10 cellular contexts compared by ENCODE assay signal in genomic region chr12:66170606-66171005, GRCh38. TPM values are rescaled to one million over a fixed set of nuclear protein-coding genes. Genes with fewer than 3 reads are reported as not detected.
DNase-seq lines count a peak whose midpoint lies in the region; FAIRE-seq and TF ChIP-seq lines count a peak whose summit lies in the region.
"Had no signal": no experiment of that assay in that cellular context is flagged by ENCODE, and none has a peak within 500 bp of the region (broad histone marks: within the 10 kb centered on the region; RNA-seq: fewer than 3 reads in every experiment).

No MANE protein-coding gene starts in this region.

- H3K36me3 Mint-ChIP-seq in activated T-cell treated with anti-CD3 and anti-CD28 coated beads, Interleukin-2, amount 50 U/mL, for 24 hours (ENCODE audit: low read depth), result peaks cover 43% of the 10 kb centered on the region
- peaks cover 39% of the 10 kb centered on the region for H3K36me3 Mint-ChIP-seq in activated CD4-positive, alpha-beta memory T cell treated with anti-CD3 and anti-CD28 coated beads, Interleukin-2, amount 10 ng/mL, durations not matched to agents 7 days and 5 days (ENCODE audit: low read depth)

- H3K36me3 ChIP-seq in keratinocyte (ENCODE audit: control insufficient read depth in 2 of 2, extremely low read depth in 1 of 2, insufficient read depth in 2 of 2, low read length in 2 of 2), result no peaks in the 10 kb centered on the region
- H3K36me3 ChIP-seq in testis (ENCODE audit: low read depth, missing control alignments), result no peaks in the 10 kb centered on the region

- H3K27me3 ChIP-seq in keratinocyte (ENCODE audit: control insufficient read depth, extremely low read depth, insufficient read depth, low read length), result no peaks in the 10 kb centered on the region
- no peaks in the 10 kb centered on the region for H3K27me3 ChIP-seq in testis

- no peak overlapping the region for H3K27ac ChIP-seq in keratinocyte (ENCODE audit: control insufficient read depth, insufficient read depth, low read length)
- peak overlapping the region in 1 of 2 donors; percentile 100 for H3K27ac ChIP-seq in testis

- intact Hi-C loops in testis (cut with DNase I; ENCODE audit: low total_unique reads), result no loop called here

- H3K9me1 ChIP-seq in keratinocyte (ENCODE audit: control insufficient read depth, extremely low read depth, insufficient read depth, low read length), result no peaks in the 10 kb centered on the region

- H4K20me1 ChIP-seq in keratinocyte (ENCODE audit: control insufficient read depth, extremely low read depth, insufficient read depth, low read length), result no peaks in the 10 kb centered on the region

- H3K4me1 Mint-ChIP-seq in activated T-cell treated with anti-CD3 and anti-CD28 coated beads, Interleukin-2, amount 50 U/mL, for 24 hours (ENCODE audit: low read depth), result peaks cover 43% of the 10 kb centered on the region
- peaks cover 40% of the 10 kb centered on the region for H3K4me1 Mint-ChIP-seq in activated CD4-positive, alpha-beta memory T cell treated with anti-CD3 and anti-CD28 coated beads, Interleukin-2, amount 10 ng/mL, durations not matched to agents 7 days and 5 days

- H2AFZ ChIP-seq in keratinocyte (ENCODE audit: control insufficient read depth, low read length), result no peak overlapping the region

- dilution Hi-C loops in keratinocyte (cut with MboI; ENCODE audit: extremely low pct_ligation_motif_present, low sequenced_read_pairs), result no loop called here

- H3K9me3 ChIP-seq in keratinocyte (ENCODE audit: control insufficient read depth, low read depth, low read length) (no peaks in the 10 kb centered on the region), testis (no peaks in the 10 kb centered on the region)

- H3K4me2 ChIP-seq in keratinocyte (ENCODE audit: control insufficient read depth, extremely low read depth, insufficient read depth, low read depth, low read length), result peak overlapping the region; percentile 53

- POLR2A ChIA-PET in activated CD4-positive, alpha-beta memory T cell treated with anti-CD3 and anti-CD28 coated beads, Interleukin-2, amount 10 ng/mL, durations not matched to agents 7 days and 5 days (lab: Charles Lee), result interaction anchor here (0.8 to 2.8 kb wide), 2 partner anchors 8 to 39 kb away, joined by 3 to 86 read pairs; partner anchors contain the start of gene LLPH

- FAIRE-seq in keratinocyte (lab: Jason Lieb, UNC), result no peak
- FAIRE-seq: endometrium, HTR-8/SVneo had no signal

- 53 to 71% methylated on average over 3 of the region's 3 CpGs for WGBS in testis, 2 donors

- no peak for TF ChIP-seq POLR2A in testis (IDR thresholded peaks at IDR 0.05)

- H3K4me3 Mint-ChIP-seq in activated T-cell treated with anti-CD3 and anti-CD28 coated beads, Interleukin-2, amount 50 U/mL, for 24 hours, result peak overlapping the region; percentile 95
- H3K4me3 Mint-ChIP-seq in activated CD4-positive, alpha-beta memory T cell treated with anti-CD3 and anti-CD28 coated beads, Interleukin-2, amount 10 ng/mL, durations not matched to agents 7 days and 5 days, result peak overlapping the region; percentile 89

- H3K9ac ChIP-seq in keratinocyte (ENCODE audit: control insufficient read depth, extremely low read depth, insufficient read depth, low read length), result no peak overlapping the region

- DNase-seq in activated T-cell treated with anti-CD3 and anti-CD28 coated beads, Interleukin-2, amount 50 U/mL, for 24 hours, result no peak
- no peak for DNase-seq in activated T-cell treated with anti-CD3 and anti-CD28 coated beads, Interleukin-2, amount 50 U/mL, for 1 hour
- DNase-seq in activated CD4-positive, alpha-beta memory T cell treated with anti-CD3 and anti-CD28 coated beads, Interleukin-2, amount 10 ng/mL, durations not matched to agents 7 days and 5 days, result no peak
- no peak for DNase-seq in keratinocyte (ENCODE audit: low read depth, low spot score)
- DNase-seq in testis, result no peak
- no peak for DNase-seq in NCI-H748 (lab: John Stamatoyannopoulos, UW; ENCODE audit: unreplicated experiment)
- DNase-seq in NCI-H1092 treated with DMSO at 0.1 percent for 48 hours (lab: John Stamatoyannopoulos, UW), result no peak
- DNase-seq in inferior parietal cortex (ENCODE audit: extremely low spot score), result no peak

- H3K9me3 Mint-ChIP-seq in activated T-cell treated with anti-CD3 and anti-CD28 coated beads, Interleukin-2, amount 50 U/mL, for 24 hours, result peaks cover 6% of the 10 kb centered on the region
- H3K9me3 Mint-ChIP-seq in activated CD4-positive, alpha-beta memory T cell treated with anti-CD3 and anti-CD28 coated beads, Interleukin-2, amount 10 ng/mL, durations not matched to agents 7 days and 5 days, result peaks cover 8% of the 10 kb centered on the region

- peak overlapping the region; percentile 99 for H3K27ac Mint-ChIP-seq in activated T-cell treated with anti-CD3 and anti-CD28 coated beads, Interleukin-2, amount 50 U/mL, for 24 hours
- H3K27ac Mint-ChIP-seq in activated CD4-positive, alpha-beta memory T cell treated with anti-CD3 and anti-CD28 coated beads, Interleukin-2, amount 10 ng/mL, durations not matched to agents 7 days and 5 days, result peak overlapping the region; percentile 99

- H3K4me3 ChIP-seq in keratinocyte (ENCODE audit: control insufficient read depth in 2 of 3, extremely low read depth in 1 of 3, insufficient read depth in 2 of 3, low read depth in 1 of 3, low read length in 3 of 3) (no peak overlapping the region), testis (peak overlapping the region; percentile 86 to 94)

- H3K79me2 ChIP-seq in keratinocyte (ENCODE audit: control insufficient read depth, insufficient read depth, low read length), result peaks cover 32% of the 10 kb centered on the region

- TF ChIP-seq CTCF in keratinocyte (optimal IDR thresholded peaks at IDR 0.05 in 1 of 3, IDR thresholded peaks at IDR 0.05 in 1 of 3, conservative IDR thresholded peaks at IDR 0.05 in 1 of 3; ENCODE audit: extremely low read depth in 1 of 3, insufficient read depth in 2 of 3, low read length in 3 of 3) (no peak), testis (IDR thresholded peaks at IDR 0.05) (no peak)

- peaks cover 4% of the 10 kb centered on the region for H3K4me1 ChIP-seq in keratinocyte (ENCODE audit: control insufficient read depth, extremely low read depth, insufficient read depth, low read length)
- no peaks in the 10 kb centered on the region for H3K4me1 ChIP-seq in testis

- CTCF ChIA-PET in activated CD4-positive, alpha-beta memory T cell treated with anti-CD3 and anti-CD28 coated beads, Interleukin-2, amount 10 ng/mL, durations not matched to agents 7 days and 5 days (lab: Charles Lee), result interaction anchor here (0.7 to 2.7 kb wide), 5 partner anchors 19 to 62 kb away, joined by 3 to 18 read pairs (median 4); partner anchors contain the start of gene LLPH

- H3K27me3 Mint-ChIP-seq in activated T-cell treated with anti-CD3 and anti-CD28 coated beads, Interleukin-2, amount 50 U/mL, for 24 hours, result peaks cover 4% of the 10 kb centered on the region
- H3K27me3 Mint-ChIP-seq in activated CD4-positive, alpha-beta memory T cell treated with anti-CD3 and anti-CD28 coated beads, Interleukin-2, amount 10 ng/mL, durations not matched to agents 7 days and 5 days, result peaks cover 2% of the 10 kb centered on the region

RNA-seq across cellular contexts. Expression of gene TMBIM4, which starts 0.8 kb away (rescaled TPM):
- 10 to 100 TPM; 80.5 to 82.8 TPM for total RNA-seq in activated CD4-positive, alpha-beta memory T cell treated with anti-CD3 and anti-CD28 coated beads, Interleukin-2, amount 10 ng/mL, durations not matched to agents 7 days and 5 days
- polyA plus RNA-seq in keratinocyte (77.2 to 111 TPM (median 106 TPM) in 3 replicates), testis (ENCODE audit: insufficient read depth, low read depth, low replicate concordance) (462 TPM)
- polyA plus RNA-seq in keratinocyte (2011; ENCODE audit: low read depth), result 12.3 TPM
- 58.9 and 74.6 TPM in 2 replicates for polyA plus RNA-seq in keratinocyte (2011; cell fraction: cytosol; rRNA removed)
- 59.6 and 95.5 TPM in 2 replicates for polyA plus RNA-seq in keratinocyte (2011; cell fraction: nucleus; rRNA removed)
- polyA plus RNA-seq in keratinocyte (2012; ENCODE audit: low replicate concordance), result 47.5 and 70.1 TPM in 2 replicates
- polyA minus RNA-seq in keratinocyte, result 19.3 to 40.9 TPM (median 30.2 TPM) in 3 replicates
- 108 TPM for polyA minus RNA-seq in keratinocyte (2011; cell fraction: cytosol; rRNA and poly(A)+ RNA removed)
- 11.3 and 24.4 TPM in 2 replicates for polyA minus RNA-seq in keratinocyte (2011; cell fraction: nucleus; rRNA and poly(A)+ RNA removed)
- total RNA-seq in testis, result 100 to 1,000 TPM; 175 to 205 TPM

RNA-seq across cellular contexts. Expression of gene IRAK3, which starts 18.4 kb away (rescaled TPM):
- 1 to 10 TPM; 1.0 to 1.8 TPM for total RNA-seq in activated CD4-positive, alpha-beta memory T cell treated with anti-CD3 and anti-CD28 coated beads, Interleukin-2, amount 10 ng/mL, durations not matched to agents 7 days and 5 days
- 0.06 to 0.17 TPM (median 0.07 TPM) in 3 replicates for polyA plus RNA-seq in keratinocyte
- polyA plus RNA-seq in keratinocyte (2011; ENCODE audit: low read depth), result not detected
- 0.04 and 0.05 TPM in 2 replicates for polyA plus RNA-seq in keratinocyte (2011; cell fraction: cytosol; rRNA removed)
- polyA plus RNA-seq in keratinocyte (2011; cell fraction: nucleus; rRNA removed), result 0.08 TPM in 2 replicates
- 0.08 TPM in 1 of 2 replicates, not detected in the other for polyA plus RNA-seq in keratinocyte (2012; ENCODE audit: low replicate concordance)
- 0.22 TPM in 1 of 3 replicates, not detected in the others for polyA minus RNA-seq in keratinocyte
- not detected for polyA minus RNA-seq in keratinocyte (2011; cell fraction: cytosol; rRNA and poly(A)+ RNA removed)
- not detected in 2 replicates for polyA minus RNA-seq in keratinocyte (2011; cell fraction: nucleus; rRNA and poly(A)+ RNA removed)
- total RNA-seq in testis, result 1 to 10 TPM; 6.1 to 7.0 TPM
- polyA plus RNA-seq in testis (ENCODE audit: insufficient read depth, low read depth, low replicate concordance), result 3.1 TPM

RNA-seq across cellular contexts. Expression of gene LLPH, which starts 40.1 kb away (rescaled TPM):
- total RNA-seq in activated CD4-positive, alpha-beta memory T cell treated with anti-CD3 and anti-CD28 coated beads, Interleukin-2, amount 10 ng/mL, durations not matched to agents 7 days and 5 days, result 10 to 100 TPM; 30.0 to 33.3 TPM
- polyA plus RNA-seq in keratinocyte (15.0 to 36.6 TPM (median 20.5 TPM) in 3 replicates), testis (ENCODE audit: insufficient read depth, low read depth, low replicate concordance) (36.5 TPM)
- polyA plus RNA-seq in keratinocyte (2011; ENCODE audit: low read depth), result 58.7 TPM
- 22.2 and 38.4 TPM in 2 replicates for polyA plus RNA-seq in keratinocyte (2011; cell fraction: cytosol; rRNA removed)
- 11.6 and 18.0 TPM in 2 replicates for polyA plus RNA-seq in keratinocyte (2011; cell fraction: nucleus; rRNA removed)
- 30.4 and 45.6 TPM in 2 replicates for polyA plus RNA-seq in keratinocyte (2012; ENCODE audit: low replicate concordance)
- polyA minus RNA-seq in keratinocyte, result 0.26 to 4.0 TPM (median 0.99 TPM) in 3 replicates
- 1.9 TPM for polyA minus RNA-seq in keratinocyte (2011; cell fraction: cytosol; rRNA and poly(A)+ RNA removed)
- polyA minus RNA-seq in keratinocyte (2011; cell fraction: nucleus; rRNA and poly(A)+ RNA removed), result 1.2 and 2.3 TPM in 2 replicates
- total RNA-seq in testis, result 10 to 100 TPM; 12.9 to 17.3 TPM

Comparison
In these comparisons a context has a peak if more than half of its experiments do, and no peak if none do; other contexts are left out.
1. H3K4me3 ChIP-seq: peak in testis (2 of 2); none in keratinocyte (0 of 3).